ENCODE assay signal across 1 cellular context in genomic region chr1:54215578-54215977, GRCh38.
A peak's percentile ranks its signal among the peaks of the same experiment; 100 is the strongest.
TF ChIP-seq lines count a peak whose summit lies in the region.

No MANE protein-coding gene starts in this region.

TF ChIP-seq in K562, 482 proteins besides CTCF, POLR2A, EP300 and RAD21 (continued from another document):
- TF ChIP-seq HINFP (tag; conservative IDR thresholded peaks at IDR 0.05; ENCODE audit: low read depth), result no peak
- 0 out of 4 replicates have a peak, but pooled peaks of 1 of the 2 experiments have one; percentile 22 for TF ChIP-seq RCOR1 (IDR thresholded peaks at IDR 0.05; ENCODE audit: borderline replicate concordance in 1 of 2, low read depth in 2 of 2, low read length in 2 of 2)
- TF ChIP-seq EGR1 (conservative IDR thresholded peaks at IDR 0.05), result no peak
- TF ChIP-seq TAL1 (IDR thresholded peaks at IDR 0.05), result peak; percentile 21; the same call in 1 of the 2 replicates
- no peak for TF ChIP-seq SAP30 (IDR thresholded peaks at IDR 0.05; ENCODE audit: borderline replicate concordance, insufficient read depth, low read depth, low read length, poor library complexity, severe bottlenecking)
- TF ChIP-seq CBFA2T3 (IDR thresholded peaks at IDR 0.05), result peak; percentile 59
- TF ChIP-seq CBX3 (IDR thresholded peaks at IDR 0.05; ENCODE audit: borderline replicate concordance in 1 of 2, low read length in 2 of 2), result no peak
- 0 out of 2 replicates have a peak, but pooled peaks have one; percentile 13 for TF ChIP-seq DPF2 (IDR thresholded peaks at IDR 0.05)
- peak; percentile 30; the same call in 1 of the 2 replicates for TF ChIP-seq ARID1B (IDR thresholded peaks at IDR 0.05)
- peak; percentile 72 for TF ChIP-seq BCOR (IDR thresholded peaks at IDR 0.05)
- peak; percentile 58; the same call in 1 of the 2 replicates for TF ChIP-seq TFAP4 (CRISPR knock-in tag; IDR thresholded peaks at IDR 0.05; ENCODE audit: borderline replicate concordance)
- TF ChIP-seq RBFOX2 (IDR thresholded peaks at IDR 0.05; ENCODE audit: low read depth, low read length), result 0 out of 2 replicates have a peak, but pooled peaks have one; percentile 2
- peak; percentile 81 for TF ChIP-seq RBM25 (IDR thresholded peaks at IDR 0.05; ENCODE audit: low read depth, low read length, severe bottlenecking)
- peak; percentile 54; the same call in 1 of the 2 replicates for TF ChIP-seq TCF3 (CRISPR knock-in tag; IDR thresholded peaks at IDR 0.05)
- TF ChIP-seq CREM (IDR thresholded peaks at IDR 0.05; ENCODE audit: low read depth), result 0 out of 2 replicates have a peak, but pooled peaks have one; percentile 28
- TF ChIP-seq KDM1A (IDR thresholded peaks at IDR 0.05), result peak; percentile 20 to 47; a peak in 2 of 4 replicates
